Comparison of ENCODE assay signal across 29 cellular contexts in genomic region chr13:40053401-40053800, GRCh38.
A peak's percentile ranks its signal among the peaks of the same experiment; 100 is the strongest.
DNase-seq lines count a peak whose midpoint lies in the region; ATAC-seq, FAIRE-seq and TF ChIP-seq lines count a peak whose summit lies in the region.
"Had no signal": no experiment of that assay in that cellular context is flagged by ENCODE, and none has a peak within 500 bp of the region (broad histone marks: within the 10 kb centered on the region; RNA-seq: fewer than 3 reads in every experiment).

No MANE protein-coding gene starts in this region.

- ATAC-seq in HepG2, result peak; percentile 44; the same call in 1 of the 3 replicates

- no peak overlapping the region for H2AFZ ChIP-seq in HepG2 (ENCODE audit: low read length)

- FAIRE-seq in GM12891 (lab: Jason Lieb, UNC) (peak; percentile 57), GM12892 (lab: Jason Lieb, UNC) (peak; percentile 51), HepG2 (lab: Jason Lieb, UNC) (no peak)
- FAIRE-seq: A204.1, GM12878, GM18507, GM19239 had no signal

- H3K4me3 ChIP-seq in HepG2 (replicated peaks in 1 of 3; ENCODE audit: insufficient read depth in 1 of 3, low read depth in 2 of 3, low read length in 3 of 3), result no peak overlapping the region
- H3K4me3 ChIP-seq: BLaER1, GM12878 had no signal

- no peak for TF ChIP-seq EP300 in HepG2 (IDR thresholded peaks at IDR 0.05; ENCODE audit: low read depth in 2 of 2, low read length in 2 of 2)
- no peak for TF ChIP-seq EP300 in HepG2 (CRISPR knock-in tag; IDR thresholded peaks at IDR 0.05; ENCODE audit: borderline replicate concordance)

- TF ChIP-seq CTCF in HepG2 (CRISPR knock-in tag; IDR thresholded peaks at IDR 0.05), result no peak

- no peak overlapping the region for H3K4me3 Mint-ChIP-seq in activated naive CD8-positive, alpha-beta T cell treated with anti-CD3 and anti-CD28 coated beads for 36 hours
- H3K4me3 Mint-ChIP-seq: CD14-positive monocyte; CD4-positive, alpha-beta memory T cell; CD4-positive, CD25-positive, alpha-beta regulatory T cell; CD8-positive, alpha-beta memory T cell had no signal

- POLR2A ChIA-PET in HepG2 (lab: Yijun Ruan, JAX), result no interaction called here

- no peaks in the 10 kb centered on the region for H3K27me3 Mint-ChIP-seq in activated naive CD8-positive, alpha-beta T cell treated with anti-CD3 and anti-CD28 coated beads for 36 hours
- H3K27me3 Mint-ChIP-seq: CD4-positive, CD25-positive, alpha-beta regulatory T cell had no signal

- WGBS in HepG2 (ENCODE audit: low lambda C conversion rate), result 28% methylated on average over 3 of the region's 4 CpGs

- no peak overlapping the region for H3K4me2 ChIP-seq in HepG2 (ENCODE audit: low read depth, low read length)
- H3K4me2 ChIP-seq: BLaER1 had no signal

- peaks cover 12% of the 10 kb centered on the region for H3K4me1 ChIP-seq in HepG2 (ENCODE audit: insufficient read depth, low read length)
- H3K4me1 ChIP-seq: BE2C, BLaER1 had no signal

- no peaks in the 10 kb centered on the region for H3K36me3 ChIP-seq in HepG2 (replicated peaks in 1 of 2; ENCODE audit: control insufficient read depth in 1 of 2, insufficient read depth in 2 of 2, low read length in 2 of 2)
- H3K36me3 ChIP-seq: BE2C, BLaER1 had no signal

- no peaks in the 10 kb centered on the region for H3K36me3 Mint-ChIP-seq in activated naive CD8-positive, alpha-beta T cell treated with anti-CD3 and anti-CD28 coated beads for 36 hours
- H3K36me3 Mint-ChIP-seq: CD14-positive monocyte; CD4-positive, alpha-beta memory T cell; CD8-positive, alpha-beta memory T cell had no signal

- H3K9me3 Mint-ChIP-seq in activated naive CD8-positive, alpha-beta T cell treated with anti-CD3 and anti-CD28 coated beads for 36 hours, result no peaks in the 10 kb centered on the region

- DNase-seq in GM12891 (ENCODE audit: insufficient read length, low spot score) (no peak), GM12892 (ENCODE audit: insufficient read length) (no peak), caudate nucleus (lab: John Stamatoyannopoulos, UW) (peak in 1 of 61 donors; percentile 15), HepG2 (ENCODE audit: low spot score) (no peak), NCI-H2196 treated with DMSO at 0.1 percent for 48 hours (lab: John Stamatoyannopoulos, UW; ENCODE audit: unreplicated experiment) (no peak), NCI-H524 treated with DMSO at 0.1 percent for 48 hours (lab: John Stamatoyannopoulos, UW) (no peak), cardiac septum (ENCODE audit: low spot score) (no peak)
- DNase-seq in activated naive CD8-positive, alpha-beta T cell treated with anti-CD3 and anti-CD28 coated beads for 36 hours, result no peak
- DNase-seq: 8988T; ACHN; BE2C; C1 segment of cervical spinal cord; CD4-positive, alpha-beta memory T cell; CD4-positive, CD25-positive, alpha-beta regulatory T cell; CD8-positive, alpha-beta memory T cell; COR-L47; DMS 273 treated with DMSO at 0.1 percent for 48 hours; DMS153; DMS53; DMS79; DND-41; EL; GDM1 had no signal

- no peaks in the 10 kb centered on the region for H4K20me1 ChIP-seq in HepG2 (ENCODE audit: insufficient read depth, low read length)
- H4K20me1 ChIP-seq: BLaER1 had no signal

- H3K9ac ChIP-seq in HepG2 (ENCODE audit: insufficient read depth, low read depth, low read length), result no peak overlapping the region
- H3K9ac ChIP-seq: BLaER1 had no signal

- in situ Hi-C loops in HepG2 (cut with HindIII; ENCODE audit: extremely low pct_ligation_motif_present, low pct_unique_long_range_greater_than_20kb), result no loop called here

- H3K27me3 ChIP-seq in HepG2 (ENCODE audit: control insufficient read depth in 1 of 2, insufficient read depth in 2 of 2, low read length in 2 of 2), result no peaks in the 10 kb centered on the region
- H3K27me3 ChIP-seq: BE2C, BLaER1 had no signal

- H3K27ac ChIP-seq in caudate nucleus (ENCODE audit: low read depth, low read length) (peak overlapping the region; percentile 79), HepG2 (ENCODE audit: extremely low read length, insufficient read depth, low read length) (no peak overlapping the region)
- H3K27ac ChIP-seq: BLaER1 had no signal

- H3K79me2 ChIP-seq in HepG2 (ENCODE audit: insufficient read depth, low read length), result no peaks in the 10 kb centered on the region

- CTCF ChIA-PET in HepG2 (lab: Yijun Ruan, JAX; ENCODE audit: low intra/inter-chr PET ratio, low total read pairs), result no interaction called here

- H3K9me3 ChIP-seq in HepG2 (ENCODE audit: low read length), result no peaks in the 10 kb centered on the region
- H3K9me3 ChIP-seq: BE2C, BLaER1 had no signal

- no peak overlapping the region for H3K27ac Mint-ChIP-seq in activated naive CD8-positive, alpha-beta T cell treated with anti-CD3 and anti-CD28 coated beads for 36 hours
- H3K27ac Mint-ChIP-seq: CD14-positive monocyte; CD4-positive, alpha-beta memory T cell; CD4-positive, CD25-positive, alpha-beta regulatory T cell had no signal

- no peaks in the 10 kb centered on the region for H3K4me1 Mint-ChIP-seq in activated naive CD8-positive, alpha-beta T cell treated with anti-CD3 and anti-CD28 coated beads for 36 hours
- H3K4me1 Mint-ChIP-seq: CD14-positive monocyte; CD8-positive, alpha-beta memory T cell had no signal

- no peak for TF ChIP-seq RAD21 in HepG2 (CRISPR knock-in tag; IDR thresholded peaks at IDR 0.05)

- intact Hi-C loops in HepG2 (cut with micrococcal nuclease; ENCODE audit: unreplicated experiment) (no loop called here), cardiac septum (cut with DNase I) (no loop called here)

- TF ChIP-seq POLR2A in GM12891 (IDR thresholded peaks at IDR 0.05; ENCODE audit: low read depth, low read length) (no peak), GM12892 (IDR thresholded peaks at IDR 0.05; ENCODE audit: low read depth, low read length) (no peak), HepG2 (IDR thresholded peaks at IDR 0.05; ENCODE audit: insufficient read depth in 1 of 2, low read depth in 2 of 2, low read length in 2 of 2) (no peak)

- BruUV-seq in HepG2 (replicated peaks; lab: Mats Ljungman, UMichigan), result no TSS peak

TF ChIP-seq in GM12891, 5 proteins besides CTCF, POLR2A, EP300 and RAD21:
- TF ChIP-seq PAX5 (IDR thresholded peaks at IDR 0.05; ENCODE audit: insufficient read depth, low read length, severe bottlenecking) (no peak), POLR2AphosphoS5 (IDR thresholded peaks at IDR 0.05; ENCODE audit: low read depth, low read length) (no peak), TAF1 (IDR thresholded peaks at IDR 0.05; ENCODE audit: low read depth, low read length) (no peak), POU2F2 (IDR thresholded peaks at IDR 0.05; ENCODE audit: low read depth, low read length) (no peak), SPI1 (IDR thresholded peaks at IDR 0.05; ENCODE audit: low read depth, low read length) (no peak)
TF ChIP-seq in GM12891: peak in this region for 0.

TF ChIP-seq in HepG2, 621 proteins besides CTCF, POLR2A, EP300 and RAD21:
- TF ChIP-seq ZMYM3 (CRISPR knock-in tag; IDR thresholded peaks at IDR 0.05) (peak; percentile 86), FOXA3 (CRISPR knock-in tag; IDR thresholded peaks at IDR 0.05) (peak; percentile 47; the same call in 1 of the 2 replicates), YEATS4 (CRISPR knock-in tag; IDR thresholded peaks at IDR 0.05; ENCODE audit: borderline replicate concordance) (no peak), SALL1 (CRISPR knock-in tag; IDR thresholded peaks at IDR 0.05) (peak; percentile 31; the same call in 1 of the 2 replicates), ZMYM4 (CRISPR knock-in tag; IDR thresholded peaks at IDR 0.05) (peak; percentile 25; the same call in 1 of the 2 replicates), ZNF766 (CRISPR knock-in tag; IDR thresholded peaks at IDR 0.05; ENCODE audit: borderline replicate concordance) (no peak), POGZ (CRISPR knock-in tag; IDR thresholded peaks at IDR 0.05) (peak; percentile 15; the same call in 1 of the 2 replicates), MIXL1 (CRISPR knock-in tag; IDR thresholded peaks at IDR 0.05) (no peak), ZNF644 (CRISPR knock-in tag; IDR thresholded peaks at IDR 0.05; ENCODE audit: low read depth) (0 out of 2 replicates have a peak, but pooled peaks have one; percentile 24), NCOA2 (CRISPR knock-in tag; IDR thresholded peaks at IDR 0.05) (no peak)
- TF ChIP-seq, protein P1, sequence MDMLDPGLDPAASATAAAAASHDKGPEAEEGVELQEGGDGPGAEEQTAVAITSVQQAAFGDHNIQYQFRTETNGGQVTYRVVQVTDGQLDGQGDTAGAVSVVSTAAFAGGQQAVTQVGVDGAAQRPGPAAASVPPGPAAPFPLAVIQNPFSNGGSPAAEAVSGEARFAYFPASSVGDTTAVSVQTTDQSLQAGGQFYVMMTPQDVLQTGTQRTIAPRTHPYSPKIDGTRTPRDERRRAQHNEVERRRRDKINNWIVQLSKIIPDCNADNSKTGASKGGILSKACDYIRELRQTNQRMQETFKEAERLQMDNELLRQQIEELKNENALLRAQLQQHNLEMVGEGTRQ (IDR thresholded peaks at IDR 0.05; ENCODE audit: low read depth, low read length), result peak; percentile 43
- TF ChIP-seq, protein P1 (CRISPR knock-in tag; IDR thresholded peaks at IDR 0.05; ENCODE audit: borderline replicate concordance), result peak; percentile 57; the same call in 1 of the 2 replicates
TF ChIP-seq in HepG2: peak in this region for 7.
